ENCODE assay signal across 17 cellular contexts in genomic region chr4:8282134-8282641, GRCh38. TPM values are rescaled to one million over a fixed set of nuclear protein-coding genes. Genes with fewer than 3 reads are reported as not detected.
DNase-seq lines count a peak whose midpoint lies in the region; ATAC-seq and TF ChIP-seq lines count a peak whose summit lies in the region.
"Had no signal": no experiment of that assay in that cellular context is flagged by ENCODE, and none has a peak within 500 bp of the region (broad histone marks: within the 10 kb centered on the region; RNA-seq: fewer than 3 reads in every experiment).

No MANE protein-coding gene starts in this region.

- peak overlapping the region; percentile 38 for H3K27ac ChIP-seq in RWPE1
- H3K27ac ChIP-seq in heart right ventricle, result peak overlapping the region in 8 of 10 donors; percentile 39 to 71 (median 53)
- no peak overlapping the region for H3K27ac ChIP-seq in neuronal stem cell (replicated peaks; ENCODE audit: low read length)
- H3K27ac ChIP-seq in urinary bladder (ENCODE audit: low read depth), result peak overlapping the region; percentile 7
- no peak overlapping the region for H3K27ac ChIP-seq in mammary epithelial cell (ENCODE audit: insufficient read depth, low read depth, low read length)

- peak overlapping the region; percentile 87 for H2BK5ac ChIP-seq in neuronal stem cell (ENCODE audit: low read length)

- dilution Hi-C loops in mammary epithelial cell (cut with HindIII; ENCODE audit: low sequenced_read_pairs), result no loop called here

- H3K36me3 ChIP-seq in heart right ventricle, result peaks cover 0 to 23% (median 0%) of the 10 kb centered on the region in 9 donors
- H3K36me3 ChIP-seq in neuronal stem cell (replicated peaks in 1 of 2; ENCODE audit: control insufficient read depth in 2 of 2, insufficient read depth in 2 of 2, low read length in 2 of 2), result no peaks in the 10 kb centered on the region
- H3K36me3 ChIP-seq in urinary bladder (ENCODE audit: insufficient read depth), result no peaks in the 10 kb centered on the region
- no peaks in the 10 kb centered on the region for H3K36me3 ChIP-seq in mammary epithelial cell (ENCODE audit: insufficient read depth, low read length)

- DNase-seq in RWPE1 (ENCODE audit: low spot score), result no peak
- no peak for DNase-seq in heart right ventricle
- DNase-seq in neuronal stem cell (ENCODE audit: low spot score), result no peak
- no peak for DNase-seq in AML-193 (lab: John Stamatoyannopoulos, UW)
- no peak for DNase-seq in stimulated activated CD8-positive, alpha-beta memory T cell treated with anti-CD3 and anti-CD28 coated beads, Interleukin-4, amount 100 ng/mL, for 48 hours
- DNase-seq in mammary epithelial cell, result no peak
- DNase-seq: CD4-positive, alpha-beta T cell; DMS79; Kasumi-1; NCI-H1417 treated with DMSO at 0.1 percent for 48 hours; NCI-H226; NCI-H69; NK-92 treated with Interleukin-12 subunit alpha and Interleukin-12 subunit beta, amount 100 ng/mL, for 24 hours; OCI-M1 had no signal

- H3K9me3 ChIP-seq in heart right ventricle, result no peaks in the 10 kb centered on the region
- H3K9me3 ChIP-seq in neuronal stem cell (replicated peaks in 1 of 2; ENCODE audit: control insufficient read depth in 2 of 2, insufficient read depth in 1 of 2, low read depth in 1 of 2, low read length in 2 of 2), result peaks cover 0 to 2% of the 10 kb centered on the region in 2 donors
- H3K9me3 ChIP-seq in mammary epithelial cell (replicated peaks; ENCODE audit: insufficient read depth, low read length), result no peaks in the 10 kb centered on the region

- H3K4me3 ChIP-seq in heart right ventricle (no peak overlapping the region), neuronal stem cell (ENCODE audit: low read length in 2 of 2) (no peak overlapping the region), urinary bladder (ENCODE audit: low read depth, low read length) (no peak overlapping the region), mammary epithelial cell (replicated peaks in 1 of 3; ENCODE audit: insufficient read depth in 1 of 3, low read depth in 2 of 3, low read length in 3 of 3) (no peak overlapping the region)
- H3K4me3 ChIP-seq: GM12878 had no signal

- no peak overlapping the region for H4K8ac ChIP-seq in neuronal stem cell (ENCODE audit: low read depth, low read length)

- POLR2A ChIA-PET in RWPE1 (lab: Yijun Ruan, JAX; ENCODE audit: low non-redundant PET), result no interaction called here

- H2AFZ ChIP-seq in neuronal stem cell (ENCODE audit: low read length) (no peak overlapping the region), mammary epithelial cell (ENCODE audit: low read depth, low read length) (no peak overlapping the region)

- TF ChIP-seq CTCF in RWPE1 (conservative IDR thresholded peaks at IDR 0.05; ENCODE audit: low read depth) (no peak), heart right ventricle (IDR thresholded peaks at IDR 0.05) (no peak), mammary epithelial cell (conservative IDR thresholded peaks at IDR 0.05 in 1 of 2, IDR thresholded peaks at IDR 0.05 in 1 of 2; ENCODE audit: extremely low read depth in 1 of 2, insufficient read depth in 1 of 2, low read depth in 1 of 2, low read length in 2 of 2) (no peak)

- peak overlapping the region; percentile 26 for H3K4ac ChIP-seq in neuronal stem cell (ENCODE audit: low read length)

- H3K79me1 ChIP-seq in neuronal stem cell (ENCODE audit: low read depth, low read length), result no peaks in the 10 kb centered on the region

- H2BK120ac ChIP-seq in neuronal stem cell (ENCODE audit: low read depth, low read length), result no peak overlapping the region

- WGBS in heart right ventricle, 2 donors, result 93 to 94% methylated on average over 14 of the region's 14 CpGs
- WGBS in neuronal stem cell (ENCODE audit: extremely low coverage in 2 of 2, insufficient read length in 2 of 2, insufficient replicate concordance in 1 of 2), 2 donors, result no CpG with 5 or more reads among the region's 14 CpGs
- WGBS in urinary bladder, result 93% methylated on average over 14 of the region's 14 CpGs
- WGBS in mammary epithelial cell (ENCODE audit: low coverage, missing lambda C conversion rate), result 91% methylated on average over 11 of the region's 14 CpGs

- CTCF ChIA-PET in RWPE1 (lab: Yijun Ruan, JAX) (no interaction called here), mammary epithelial cell (lab: Charles Lee; ENCODE audit: low non-redundant PET) (no interaction called here)

- H3K14ac ChIP-seq in neuronal stem cell (ENCODE audit: low read length), result peak overlapping the region; percentile 89

- H3K4me2 ChIP-seq in neuronal stem cell (ENCODE audit: insufficient read depth, low read length, poor library complexity, severe bottlenecking), result no peak overlapping the region
- H3K4me2 ChIP-seq in mammary epithelial cell (ENCODE audit: insufficient read depth, low read depth, low read length), result no peak overlapping the region

- peak overlapping the region; percentile 33 for H2BK15ac ChIP-seq in neuronal stem cell (ENCODE audit: low read length)

- intact Hi-C loops in heart right ventricle (cut with DNase I), result no loop called here
- intact Hi-C loops in mammary epithelial cell (cut with micrococcal nuclease), result no loop called here

- in situ Hi-C loops in mammary epithelial cell (cut with MboI; ENCODE audit: low sequenced_read_pairs in 2 of 2), result no loop called here

- H4K91ac ChIP-seq in neuronal stem cell (ENCODE audit: low read depth, low read length, poor library complexity), result no peak overlapping the region

- H3K27me3 ChIP-seq in heart right ventricle (no peaks in the 10 kb centered on the region), neuronal stem cell (ENCODE audit: control insufficient read depth in 3 of 3, insufficient read depth in 3 of 3, low read depth in 1 of 3, low read length in 3 of 3) (peaks cover 0 to 43% (median 0%) of the 10 kb centered on the region in 3 experiments), mammary epithelial cell (ENCODE audit: insufficient read depth, low read length) (no peaks in the 10 kb centered on the region)

- no peaks in the 10 kb centered on the region for H3K79me2 ChIP-seq in mammary epithelial cell (ENCODE audit: insufficient read depth, low read length)

- no peak for ATAC-seq in heart right ventricle
- ATAC-seq: GM12878, HCT116 had no signal

- no peaks in the 10 kb centered on the region for H4K20me1 ChIP-seq in mammary epithelial cell (ENCODE audit: insufficient read depth, low read length)

- H2BK12ac ChIP-seq in neuronal stem cell (ENCODE audit: low read length), result no peak overlapping the region

- peak overlapping the region; percentile 84 for H2AK5ac ChIP-seq in neuronal stem cell (ENCODE audit: low read depth, low read length)

- peak overlapping the region; percentile 76 for H3K18ac ChIP-seq in neuronal stem cell (ENCODE audit: low read length)

- no peak overlapping the region for H3K23ac ChIP-seq in neuronal stem cell (ENCODE audit: low read depth, low read length, poor library complexity)

- no TSS peak for BruUV-seq in mammary epithelial cell (replicated peaks; lab: Mats Ljungman, UMichigan)

- H3K4me1 ChIP-seq in heart right ventricle (peaks cover 30 to 75% (median 40%) of the 10 kb centered on the region in 9 donors), neuronal stem cell (ENCODE audit: control insufficient read depth in 2 of 2, insufficient read depth in 1 of 2, low read depth in 1 of 2, low read length in 2 of 2) (peaks cover 2 to 3% of the 10 kb centered on the region in 2 donors), urinary bladder (ENCODE audit: insufficient read depth) (no peaks in the 10 kb centered on the region), mammary epithelial cell (ENCODE audit: insufficient read depth, low read length) (peaks cover 8% of the 10 kb centered on the region)

- no peak overlapping the region for H3K9ac ChIP-seq in neuronal stem cell (ENCODE audit: low read depth, low read length, poor library complexity)
- H3K9ac ChIP-seq in mammary epithelial cell (ENCODE audit: insufficient read depth, low read length), result no peak overlapping the region

RNA-seq across cellular contexts. Expression of gene HTRA3, which starts 12.6 kb away (rescaled TPM):
- 10 to 100 TPM; 20.2 to 82.5 (median 54.2) TPM for total RNA-seq in heart right ventricle
- 10 to 100 TPM; 51.8 to 56.7 TPM for polyA plus RNA-seq in heart right ventricle
- 2.9 TPM for polyA plus RNA-seq in neuronal stem cell (2013, experiment 1 of 2)
- 2.8 TPM for polyA plus RNA-seq in neuronal stem cell (2013, experiment 2 of 2)
- total RNA-seq in urinary bladder, result 49.2 TPM
- 37.0 TPM for polyA plus RNA-seq in urinary bladder
- total RNA-seq in mammary epithelial cell, result under 1 TPM in 1 of 2 donors, not detected in 1; 0.17 TPM
- polyA plus RNA-seq in mammary epithelial cell, result not detected
- 2.5 TPM for polyA minus RNA-seq in mammary epithelial cell
- total RNA-seq: CD4-positive, alpha-beta T cell had no signal

Comparison
In these comparisons a context has a peak if more than half of its experiments do, and no peak if none do; other contexts are left out.
1. H3K27ac ChIP-seq: peak in RWPE1 (single experiment), heart right ventricle (8 of 10) and urinary bladder (single experiment); none in neuronal stem cell (single experiment) and mammary epithelial cell (single experiment).
2. RNA of gene HTRA3, which starts 12.6 kb away (total RNA-seq): 20.2 to 82.5 TPM in heart right ventricle and 49.2 TPM in urinary bladder (single experiment); 0.17 TPM in mammary epithelial cell; every median in the first group is over 10 times any median in the second.